In the genomic region with DNA sequence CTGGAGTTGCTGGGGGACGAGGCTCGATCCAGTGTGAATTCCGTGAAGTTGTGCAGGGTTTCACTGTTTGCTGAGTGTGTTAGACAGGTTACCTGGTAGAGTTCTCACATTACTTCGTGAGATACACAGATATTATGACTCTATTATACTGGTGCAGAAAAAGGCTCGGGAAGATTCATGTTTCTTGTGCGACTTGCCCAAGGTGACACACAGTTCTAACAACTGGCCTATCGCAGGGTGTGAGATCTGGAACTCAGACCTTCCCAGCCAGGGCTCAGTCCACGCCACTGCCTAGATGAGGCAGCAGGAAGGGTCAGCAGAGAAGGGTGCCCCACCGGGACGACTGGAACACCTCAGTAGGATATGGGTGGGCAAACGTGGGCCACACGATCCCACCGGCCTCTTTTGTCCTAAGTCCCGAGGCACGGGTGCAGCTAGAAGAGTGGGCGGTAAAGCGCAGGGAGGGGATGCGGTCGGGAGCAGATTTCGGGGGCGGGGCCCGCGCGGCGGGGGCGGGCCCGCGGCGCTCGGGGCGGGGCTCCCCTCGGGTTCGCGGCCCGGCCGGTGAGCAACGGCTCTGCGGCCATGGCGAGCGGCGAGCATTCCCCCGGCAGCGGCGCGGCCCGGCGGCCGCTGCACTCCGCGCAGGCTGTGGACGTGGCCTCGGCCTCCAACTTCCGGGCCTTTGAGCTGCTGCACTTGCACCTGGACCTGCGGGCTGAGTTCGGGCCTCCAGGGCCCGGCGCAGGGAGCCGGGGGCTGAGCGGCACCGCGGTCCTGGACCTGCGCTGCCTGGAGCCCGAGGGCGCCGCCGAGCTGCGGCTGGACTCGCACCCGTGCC, we compare ENCODE assay signal across 8 cellular contexts. TPM values are rescaled to one million over a fixed set of nuclear protein-coding genes. Genes with fewer than 3 reads are reported as not detected.
DNase-seq lines count a peak whose midpoint lies in the region; ATAC-seq and TF ChIP-seq lines count a peak whose summit lies in the region.

A gene with protein sequence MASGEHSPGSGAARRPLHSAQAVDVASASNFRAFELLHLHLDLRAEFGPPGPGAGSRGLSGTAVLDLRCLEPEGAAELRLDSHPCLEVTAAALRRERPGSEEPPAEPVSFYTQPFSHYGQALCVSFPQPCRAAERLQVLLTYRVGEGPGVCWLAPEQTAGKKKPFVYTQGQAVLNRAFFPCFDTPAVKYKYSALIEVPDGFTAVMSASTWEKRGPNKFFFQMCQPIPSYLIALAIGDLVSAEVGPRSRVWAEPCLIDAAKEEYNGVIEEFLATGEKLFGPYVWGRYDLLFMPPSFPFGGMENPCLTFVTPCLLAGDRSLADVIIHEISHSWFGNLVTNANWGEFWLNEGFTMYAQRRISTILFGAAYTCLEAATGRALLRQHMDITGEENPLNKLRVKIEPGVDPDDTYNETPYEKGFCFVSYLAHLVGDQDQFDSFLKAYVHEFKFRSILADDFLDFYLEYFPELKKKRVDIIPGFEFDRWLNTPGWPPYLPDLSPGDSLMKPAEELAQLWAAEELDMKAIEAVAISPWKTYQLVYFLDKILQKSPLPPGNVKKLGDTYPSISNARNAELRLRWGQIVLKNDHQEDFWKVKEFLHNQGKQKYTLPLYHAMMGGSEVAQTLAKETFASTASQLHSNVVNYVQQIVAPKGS (plus strand): TSS at position 567 of the 841 bp plus-strand sequence. CDS start 19 bp downstream, at position 586.

- H3K9me3 ChIP-seq in HUES48 (ENCODE audit: control insufficient read depth, insufficient read depth, low read length) (no peaks in the 10 kb centered on the region), cardiac muscle cell (ENCODE audit: low read depth) (no peaks in the 10 kb centered on the region), transverse colon (no peaks in the 10 kb centered on the region)

- no peaks in the 10 kb centered on the region for H3K27me3 ChIP-seq in HUES48 (ENCODE audit: control insufficient read depth, insufficient read depth, low read length)
- no peaks in the 10 kb centered on the region for H3K27me3 ChIP-seq in cardiac muscle cell
- no peaks in the 10 kb centered on the region for H3K27me3 ChIP-seq in transverse colon

- no peaks in the 10 kb centered on the region for H3K4me1 ChIP-seq in HUES48 (ENCODE audit: control insufficient read depth, insufficient read depth, low read length)
- no peaks in the 10 kb centered on the region for H3K4me1 ChIP-seq in cardiac muscle cell (ENCODE audit: low read depth)
- peaks cover 8 to 23% (median 17%) of the 10 kb centered on the region in 4 donors for H3K4me1 ChIP-seq in transverse colon

- H3K4me3 ChIP-seq in HUES48 (ENCODE audit: low read depth, low read length) = peak within 1 kb of the TSS; percentile 89
- peak within 1 kb of the TSS; percentile 89 for H3K4me3 ChIP-seq in cardiac muscle cell
- peak within 1 kb of the TSS; percentile 82 to 99 (median 90) for H3K4me3 ChIP-seq in transverse colon

- no peak for TF ChIP-seq CTCF in cardiac muscle cell (IDR thresholded peaks at IDR 0.05; ENCODE audit: low read depth, low read length)
- no peak for TF ChIP-seq CTCF in transverse colon (IDR thresholded peaks at IDR 0.05)

- WGBS in transverse colon (ENCODE audit: low coverage in 1 of 2), 2 donors = 3% methylated on average over 44 of the region's 69 CpGs; no CpG with 5 or more reads in 1 of the 2 donors

- ATAC-seq in GM21390 (IDR thresholded peaks at IDR 0.05; ENCODE audit: unreplicated experiment) = peak; percentile 82

- H3K36me3 ChIP-seq in HUES48 (ENCODE audit: control insufficient read depth, insufficient read depth, low read length) = 0 out of 2 replicates have a peak, but pooled peaks cover 3% of the 10 kb centered on the region
- H3K36me3 ChIP-seq in cardiac muscle cell = no peaks in the 10 kb centered on the region
- H3K36me3 ChIP-seq in transverse colon = no peaks in the 10 kb centered on the region

- peak; percentile 7 for DNase-seq in DMS79 (lab: John Stamatoyannopoulos, UW)
- DNase-seq in SKM-1 treated with dmso at 0.1 percent for 144 hours (lab: John Stamatoyannopoulos, UW; ENCODE audit: unreplicated experiment) = peak; percentile 56
- peak; percentile 31 for DNase-seq in activated naive CD8-positive, alpha-beta T cell treated with anti-CD3 and anti-CD28 coated beads, Interleukin-2, amount 50 U/mL, for 16 hours (ENCODE audit: low read depth, low spot score)
- peak; percentile 72 to 81 for DNase-seq in cardiac muscle cell (ENCODE audit: low read depth in 1 of 2, low spot score in 1 of 2)
- peak; percentile 48 for DNase-seq in pons (ENCODE audit: low spot score)
- peak; percentile 85 for DNase-seq in transverse colon

- no peak for TF ChIP-seq EP300 in transverse colon (IDR thresholded peaks at IDR 0.05; ENCODE audit: low read depth)

- TF ChIP-seq POLR2A in transverse colon (IDR thresholded peaks at IDR 0.05) = no peak

- H3K9ac ChIP-seq in HUES48 (ENCODE audit: low read depth, low read length) = peak within 1 kb of the TSS; percentile 77

- in situ Hi-C loops in transverse colon (cut with MboI; ENCODE audit: low pct_ligation_motif_present in 1 of 4, low pct_unique_long_range_greater_than_20kb in 1 of 4, low sequenced_read_pairs in 3 of 4) = no loop called here

- intact Hi-C loops in transverse colon (cut with DNase I; ENCODE audit: low total_unique reads) = no loop called here

- H3K27ac ChIP-seq in HUES48 (ENCODE audit: low read depth, low read length) (peak within 1 kb of the TSS; percentile 73), cardiac muscle cell (peak within 1 kb of the TSS; percentile 87), transverse colon (peak within 1 kb of the TSS; percentile 98 to 99 (median 99))

RNA-seq across cellular contexts. Expression of the gene that starts here (rescaled TPM):
- total RNA-seq in cardiac muscle cell (56.6 and 60.4 TPM in 2 replicates), transverse colon (100 to 1,000 TPM; 118 to 285 (median 184) TPM)
- 52.6 and 66.0 TPM in 2 replicates for polyA plus RNA-seq in cardiac muscle cell

Comparison
In these comparisons a context has a peak if more than half of its experiments do, and no peak if none do; other contexts are left out.
1. Peak in every context shown above with its lines: DNase-seq, ATAC-seq, H3K4me3 ChIP-seq and H3K27ac ChIP-seq.
2. DNase-seq: peak in every context shown above with its lines; median percentile 85 in transverse colon; 76 in cardiac muscle cell; 56 in SKM-1 treated with dmso at 0.1 percent for 144 hours; 48 in pons; 31 in activated naive CD8-positive, alpha-beta T cell treated with anti-CD3 and anti-CD28 coated beads, Interleukin-2, amount 50 U/mL, for 16 hours; 7 in DMS79.